8 cellular contexts compared by ENCODE assay signal in the genomic region with DNA sequence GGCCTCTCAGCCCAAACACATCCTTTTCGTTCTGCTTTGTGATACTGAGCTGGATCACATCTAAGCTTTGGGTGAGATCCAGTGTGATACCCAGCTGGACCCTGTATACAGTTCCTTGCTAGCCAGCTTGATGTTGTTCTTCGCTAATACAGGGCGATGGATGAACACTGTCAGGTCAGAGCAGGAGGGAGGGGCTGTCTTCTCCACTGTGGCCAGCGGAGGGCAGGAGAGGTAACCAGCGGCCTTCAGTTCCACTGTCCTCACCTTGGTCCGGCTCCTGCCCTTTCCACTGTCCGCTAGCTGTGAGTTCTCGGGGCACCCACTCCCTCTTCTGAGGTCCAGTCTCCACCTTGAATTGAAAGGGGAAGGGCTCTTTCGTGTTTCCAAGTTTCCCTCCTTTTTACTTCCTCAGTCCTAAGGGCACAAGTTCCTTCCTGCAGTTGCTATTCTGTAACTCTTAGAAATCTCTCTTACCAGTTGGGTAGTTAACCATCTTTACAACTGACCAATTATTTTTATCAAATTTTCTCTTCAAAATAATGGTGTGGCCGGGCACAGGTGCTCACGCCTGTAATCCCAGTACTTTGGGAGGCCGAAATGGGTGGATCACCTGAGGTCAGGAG. TPM values are rescaled to one million over a fixed set of nuclear protein-coding genes. Genes with fewer than 3 reads are reported as not detected.
DNase-seq lines count a peak whose midpoint lies in the region; ATAC-seq, FAIRE-seq and TF ChIP-seq lines count a peak whose summit lies in the region.

No MANE protein-coding gene starts in this region.

- H3K4me1 ChIP-seq in ascending aorta: peaks cover 12 to 35% of the 10 kb centered on the region in 2 donors

- no peak for ATAC-seq in HG03378 (IDR thresholded peaks at IDR 0.05; ENCODE audit: unreplicated experiment)

- H3K27me3 ChIP-seq in ascending aorta: no peaks in the 10 kb centered on the region

- intact Hi-C loops in ascending aorta (cut with DNase I): no loop called here

- H3K27ac ChIP-seq in ascending aorta: no peak overlapping the region

- DNase-seq in AG10803 (ENCODE audit: low read depth) (no peak), GM13976 (ENCODE audit: low spot score) (no peak), SHP77 (lab: John Stamatoyannopoulos, UW) (peak; percentile 32 to 63), ascending aorta (ENCODE audit: low spot score in 2 of 2) (no peak), lung microvascular endothelial cell (ENCODE audit: low read depth in 2 of 2) (peak; percentile 46 to 66), germinal center (ENCODE audit: low spot score) (no peak), HTR-8/SVneo (ENCODE audit: insufficient read length, low spot score) (no peak)

- H3K9me3 ChIP-seq in ascending aorta: no peaks in the 10 kb centered on the region

- no peak overlapping the region for H3K4me3 ChIP-seq in AG10803 (ENCODE audit: low read length)
- no peak overlapping the region for H3K4me3 ChIP-seq in ascending aorta

- TF ChIP-seq CTCF in AG10803 (conservative IDR thresholded peaks at IDR 0.05; ENCODE audit: low read length) (peak; percentile 50), GM13976 (IDR thresholded peaks at IDR 0.05; ENCODE audit: borderline replicate concordance, control extremely low read depth, extremely low read depth, insufficient read depth, missing control alignments) (peak; percentile 69), ascending aorta (IDR thresholded peaks at IDR 0.05) (peak in 2 of 3 experiments; percentile 20 to 27)

- peaks cover 0 to 8% of the 10 kb centered on the region in 2 donors for H3K36me3 ChIP-seq in ascending aorta

- in situ Hi-C loops in GM13976 (cut with MboI; ENCODE audit: low sequenced_read_pairs, unreplicated experiment): no loop called here

- no peak for FAIRE-seq in HTR-8/SVneo (lab: Jason Lieb, UNC)

RNA-seq across cellular contexts. Expression of a gene that starts 3.0 kb away (rescaled TPM):
- total RNA-seq in ascending aorta: 25.3 TPM
- total RNA-seq in lung microvascular endothelial cell: 2.8 and 3.2 TPM in 2 replicates

RNA-seq across cellular contexts. Expression of a gene that starts 19.5 kb away (rescaled TPM):
- total RNA-seq in ascending aorta: 49.8 TPM
- total RNA-seq in lung microvascular endothelial cell: 12.3 and 12.6 TPM in 2 replicates

RNA-seq across cellular contexts. Expression of a gene that starts 32.8 kb away (rescaled TPM):
- not detected for total RNA-seq in ascending aorta
- total RNA-seq in lung microvascular endothelial cell: under 0.01 TPM in 1 of 2 replicates, not detected in the other

RNA-seq across cellular contexts. Expression of a gene that starts 56.1 kb away (rescaled TPM):
- total RNA-seq in ascending aorta (not detected), lung microvascular endothelial cell (not detected in 2 replicates)

Comparison
In these comparisons a context has a peak if more than half of its experiments do, and no peak if none do; other contexts are left out.
1. DNase-seq: peak in SHP77 (2 of 2) and lung microvascular endothelial cell (2 of 2); none in AG10803 (single experiment), GM13976 (single experiment), ascending aorta (0 of 2), germinal center (single experiment) and HTR-8/SVneo (single experiment).
2. Peak in every context shown above with its lines, with median percentiles within 50 percentile points of each other: CTCF ChIP-seq.